ENCODE assay signal across 35 cellular contexts in genomic region chr3:131200636-131201199, GRCh38.
"Had no signal": no experiment of that assay in that cellular context is flagged by ENCODE, and none has a peak within 500 bp of the region (broad histone marks: within the 10 kb centered on the region; RNA-seq: fewer than 3 reads in every experiment).

No MANE protein-coding gene starts in this region.

- H3K4me3 ChIP-seq: MG63 had no signal

- H3K36me3 ChIP-seq: MG63 had no signal

- H3K27me3 ChIP-seq: MG63 had no signal

- DNase-seq: Karpas-422, Kasumi-1, MG63, MM.1S, MV-4-11, NCI-H1048, NCI-H1092, NCI-H1092 treated with DMSO at 0.1 percent for 48 hours, NCI-H1105, NCI-H1105 treated with DMSO at 0.1 percent for 48 hours, NCI-H1417, NCI-H1417 treated with DMSO at 0.1 percent for 48 hours, NCI-H1436, NCI-H1436 treated with DMSO at 0.1 percent for 48 hours, NCI-H146, NCI-H1694, NCI-H1694 treated with DMSO at 0.1 percent for 48 hours, NCI-H187, NCI-H187 treated with DMSO at 0.1 percent for 48 hours, NCI-H1930, NCI-H2029, NCI-H2029 treated with DMSO at 0.1 percent for 48 hours, NCI-H2081, NCI-H2081 treated with DMSO at 0.1 percent for 48 hours, NCI-H2107, NCI-H2171, NCI-H2171 treated with DMSO at 0.1 percent for 48 hours, NCI-H2227 treated with DMSO at 0.1 percent for 48 hours, NCI-H226, NCI-H345, NCI-H446, NCI-H446 treated with DMSO at 0.1 percent for 48 hours, NCI-H510A, NCI-H510A treated with DMSO at 0.1 percent for 48 hours, NCI-H524 had no signal
